Comparison of ENCODE assay signal across 8 cellular contexts in genomic region chr11:76783901-76784813, GRCh38. TPM values are rescaled to one million over a fixed set of nuclear protein-coding genes. Genes with fewer than 3 reads are reported as not detected.
DNase-seq lines count a peak whose midpoint lies in the region; ATAC-seq and TF ChIP-seq lines count a peak whose summit lies in the region.

No MANE protein-coding gene starts in this region.

- H3K9me3 ChIP-seq in iPS-18a (ENCODE audit: control insufficient read depth, low read depth, low read length) (no peaks in the 10 kb centered on the region), spleen (no peaks in the 10 kb centered on the region)

- 6 to 25% (median 8%) methylated on average over 30 to 64 of the region's 64 CpGs for WGBS in spleen, 5 donors

- ATAC-seq in HG03442 (IDR thresholded peaks at IDR 0.05; ENCODE audit: unreplicated experiment) (no peak), HG02623 (IDR thresholded peaks at IDR 0.05; ENCODE audit: unreplicated experiment) (no peak)

- H3K36me3 ChIP-seq in iPS-18a (ENCODE audit: control insufficient read depth, low read depth, low read length) (no peaks in the 10 kb centered on the region), spleen (no peaks in the 10 kb centered on the region)

- H3K4me1 ChIP-seq in iPS-18a (ENCODE audit: control insufficient read depth, low read depth, low read length), result peaks cover 38% of the 10 kb centered on the region
- peaks cover 0 to 71% (median 30%) of the 10 kb centered on the region in 6 donors for H3K4me1 ChIP-seq in spleen

- H3K4me3 ChIP-seq in iPS-18a (ENCODE audit: low read length), result peak overlapping the region; percentile 87
- H3K4me3 ChIP-seq in spleen, result peak overlapping the region; percentile 33 to 82 (median 58)

- TF ChIP-seq POLR2A in spleen (IDR thresholded peaks at IDR 0.05), result no peak

- H3K27me3 ChIP-seq in iPS-18a (ENCODE audit: control insufficient read depth, insufficient read depth, low read length), result no peaks in the 10 kb centered on the region
- peaks cover 0 to 62% (median 16%) of the 10 kb centered on the region in 7 donors for H3K27me3 ChIP-seq in spleen (replicated peaks in 1 of 7)

- intact Hi-C loops in spleen (cut with DNase I; ENCODE audit: low total_unique reads), result no loop called here

- in situ Hi-C loops in KBM-7 (cut with MboI; ENCODE audit: low pct_unique_long_range_greater_than_20kb, low sequenced_read_pairs), result no loop called here

- peak overlapping the region; percentile 92 for H3K9ac ChIP-seq in iPS-18a (ENCODE audit: low read length)

- peak; percentile 52 for DNase-seq in CMK (ENCODE audit: low read depth)
- peak; percentile 41 for DNase-seq in KBM-7
- peak; percentile 96 for DNase-seq in astrocyte of the hippocampus (ENCODE audit: low read depth, low spot score)
- DNase-seq in spleen, result peak; percentile 74
- DNase-seq in NCI-H187 (lab: John Stamatoyannopoulos, UW), result no peak

- TF ChIP-seq CTCF in spleen (IDR thresholded peaks at IDR 0.05 in 8 of 11, conservative IDR thresholded peaks at IDR 0.05 in 3 of 11), result no peak

- H3K27ac ChIP-seq in iPS-18a (ENCODE audit: low read length) (no peak overlapping the region), spleen (peak overlapping the region in 6 of 8 donors; percentile 80 to 88 (median 85))

RNA-seq across cellular contexts. Expression of gene TSKU, which starts 1.0 kb away (rescaled TPM):
- 10 to 100 TPM in 6 of 7 donors, 1 to 10 TPM in 1; 9.4 to 18.6 (median 13.1) TPM for total RNA-seq in spleen
- polyA plus RNA-seq in spleen, result 1 to 10 TPM; 1.1 to 5.7 (median 1.8) TPM

Comparison
In these comparisons a context has a peak if more than half of its experiments do, and no peak if none do; other contexts are left out.
1. DNase-seq: peak in CMK (single experiment), KBM-7 (single experiment), astrocyte of the hippocampus (single experiment) and spleen (single experiment); none in NCI-H187 (0 of 2).